Comparison of ENCODE assay signal across 28 cellular contexts in genomic region chr5:94031631-94032030, GRCh38.
DNase-seq lines count a peak whose midpoint lies in the region; ATAC-seq and TF ChIP-seq lines count a peak whose summit lies in the region.
"Had no signal": no experiment of that assay in that cellular context is flagged by ENCODE, and none has a peak within 500 bp of the region (broad histone marks: within the 10 kb centered on the region; RNA-seq: fewer than 3 reads in every experiment).

No MANE protein-coding gene starts in this region.

- H3K27me3 ChIP-seq in IMR-90 (ENCODE audit: control insufficient read depth, insufficient read depth, low read length), result no peaks in the 10 kb centered on the region
- H3K27me3 ChIP-seq: breast epithelium, esophagus squamous epithelium, heart left ventricle, uterus had no signal

- H3K14ac ChIP-seq in IMR-90 (replicated peaks; ENCODE audit: low read depth, low read length), result no peak overlapping the region

- no peak overlapping the region for H2AK5ac ChIP-seq in IMR-90 (ENCODE audit: low read depth, low read length)

- no peak overlapping the region for H3K23ac ChIP-seq in IMR-90 (ENCODE audit: low read depth, low read length)

- no peak overlapping the region for H3K18ac ChIP-seq in IMR-90 (ENCODE audit: low read depth, low read length)

- H2BK120ac ChIP-seq in IMR-90 (ENCODE audit: low read depth, low read length), result no peak overlapping the region

- H3K9ac ChIP-seq in IMR-90 (ENCODE audit: low read depth, low read length), result no peak overlapping the region

- no peak overlapping the region for H4K5ac ChIP-seq in IMR-90 (ENCODE audit: low read depth, low read length)

- H3K27ac ChIP-seq in IMR-90 (ENCODE audit: insufficient read depth, low read length), result no peak overlapping the region
- H3K27ac ChIP-seq: breast epithelium, coronary artery, esophagus squamous epithelium, heart left ventricle, SK-N-MC, skin epidermis, uterus had no signal

- no peak overlapping the region for H2AFZ ChIP-seq in IMR-90 (replicated peaks; ENCODE audit: low read length, poor library complexity)

- H3K79me1 ChIP-seq in IMR-90 (ENCODE audit: low read depth in 1 of 2, low read length in 2 of 2), result no peaks in the 10 kb centered on the region; a peak in 1 of 4 replicates

- TF ChIP-seq RAD21 in IMR-90 (IDR thresholded peaks at IDR 0.05; ENCODE audit: low read length), result no peak

- H3K4me1 ChIP-seq in IMR-90 (ENCODE audit: control insufficient read depth, insufficient read depth, low read length), result no peaks in the 10 kb centered on the region
- H3K4me1 ChIP-seq: breast epithelium, esophagus squamous epithelium, heart left ventricle, uterus had no signal

- H3K4me3 ChIP-seq in IMR-90 (ENCODE audit: insufficient read depth, low read depth, low read length), result no peak overlapping the region
- H3K4me3 ChIP-seq in fibroblast of mammary gland (ENCODE audit: control insufficient read depth, low read depth, low read length), result no peak overlapping the region
- H3K4me3 ChIP-seq in skeletal muscle cell (ENCODE audit: low read depth, low read length), result no peak overlapping the region
- H3K4me3 ChIP-seq: breast epithelium, coronary artery, esophagus squamous epithelium, heart left ventricle, SK-N-MC, skin epidermis, uterus had no signal

- H3K9me1 ChIP-seq in IMR-90 (ENCODE audit: insufficient read depth, low read length), result no peaks in the 10 kb centered on the region

- in situ Hi-C loops in IMR-90 (cut with MboI; ENCODE audit: low sequenced_read_pairs), result no loop called here

- no peak overlapping the region for H2BK15ac ChIP-seq in IMR-90 (ENCODE audit: low read depth, low read length)

- CTCF ChIA-PET in IMR-90 (lab: Yijun Ruan, JAX), result no interaction called here

- no peaks in the 10 kb centered on the region for H3K36me3 ChIP-seq in IMR-90 (ENCODE audit: control insufficient read depth, insufficient read depth, low read length)
- H3K36me3 ChIP-seq: breast epithelium, uterus had no signal

- DNase-seq in DMS79 (lab: John Stamatoyannopoulos, UW) (peak; percentile 60), IMR-90 (peak; percentile 7), fibroblast of mammary gland (ENCODE audit: low read depth) (peak; percentile 58), skeletal muscle cell (ENCODE audit: low read depth) (peak; percentile 22), NCI-H187 treated with DMSO at 0.1 percent for 48 hours (lab: John Stamatoyannopoulos, UW) (no peak)
- no peak for DNase-seq in stimulated activated naive CD4-positive, alpha-beta T cell treated with Interleukin-2 at 50 U/mL for 16 hours (lab: John Stamatoyannopoulos, UW)
- DNase-seq: activated CD8-positive, alpha-beta memory T cell treated with anti-CD3 and anti-CD28 coated beads for 24 hours; activated naive CD4-positive, alpha-beta T cell treated with Interleukin-2 at 50 U/mL for 16 hours; activated T-cell treated with anti-CD3 and anti-CD28 coated beads, Interleukin-2, amount 50 U/mL, for 48 hours; amniotic stem cell; CD4-positive, alpha-beta memory T cell; DMS 273 treated with DMSO at 0.1 percent for 48 hours; esophagus squamous epithelium; GF-D8; GOT3; heart left ventricle; mesendoderm; NCI-H1694 treated with DMSO at 0.1 percent for 48 hours; NCI-H226; NCI-H748 treated with DMSO at 0.1 percent for 48 hours; nucleus accumbens; RPMI8226; uterus had no signal

- dilution Hi-C loops in IMR-90 (cut with HindIII; ENCODE audit: low sequenced_read_pairs, unreplicated experiment), result no loop called here

- H3K4me2 ChIP-seq in IMR-90 (ENCODE audit: low read depth, low read length), result no peak overlapping the region

- ATAC-seq in IMR-90 (ENCODE audit: low read depth) (no peak), HG02981 (IDR thresholded peaks at IDR 0.05; ENCODE audit: unreplicated experiment) (no peak)
- ATAC-seq: heart left ventricle had no signal

- TF ChIP-seq CTCF in IMR-90 (conservative IDR thresholded peaks at IDR 0.05; ENCODE audit: low read depth, low read length) (no peak), fibroblast of mammary gland (conservative IDR thresholded peaks at IDR 0.05; ENCODE audit: control insufficient read depth, insufficient read depth, low read depth, low read length) (no peak)

- BruUV-seq in IMR-90 (replicated peaks; lab: Mats Ljungman, UMichigan), result no TSS peak

- no peaks in the 10 kb centered on the region for H3K9me3 ChIP-seq in IMR-90 (ENCODE audit: control insufficient read depth, insufficient read depth, low read length)
- H3K9me3 ChIP-seq: breast epithelium, esophagus squamous epithelium, heart left ventricle, uterus had no signal

- POLR2A ChIA-PET in IMR-90 (lab: Charles Lee; ENCODE audit: unreplicated experiment), result no interaction called here

- no peak overlapping the region for H3K4ac ChIP-seq in IMR-90 (ENCODE audit: low read depth, low read length)

- no peak overlapping the region for H3K56ac ChIP-seq in IMR-90 (ENCODE audit: extremely low read depth, insufficient read depth, low read length)

- TF ChIP-seq POLR2A in IMR-90 (IDR thresholded peaks at IDR 0.05; ENCODE audit: low read depth, low read length), result no peak

- H4K20me1 ChIP-seq in IMR-90 (ENCODE audit: insufficient read depth, low read length), result no peaks in the 10 kb centered on the region

- H4K8ac ChIP-seq in IMR-90 (ENCODE audit: low read depth in 2 of 2, low read length in 2 of 2), result no peak overlapping the region

- intact Hi-C loops in IMR-90 (cut with micrococcal nuclease), result no loop called here

- no peak overlapping the region for H2BK20ac ChIP-seq in IMR-90 (ENCODE audit: low read depth, low read length)

- H4K91ac ChIP-seq in IMR-90 (ENCODE audit: insufficient read depth, low read depth, low read length), result no peak overlapping the region

- H2AK9ac ChIP-seq in IMR-90 (replicated peaks; ENCODE audit: low read depth, low read length, poor library complexity), result no peak overlapping the region

- H2BK5ac ChIP-seq in IMR-90 (ENCODE audit: low read depth, low read length, poor library complexity, severe bottlenecking), result no peak overlapping the region

TF ChIP-seq in IMR-90, 13 proteins besides CTCF, POLR2A, EP300 and RAD21:
- TF ChIP-seq, protein P1, sequence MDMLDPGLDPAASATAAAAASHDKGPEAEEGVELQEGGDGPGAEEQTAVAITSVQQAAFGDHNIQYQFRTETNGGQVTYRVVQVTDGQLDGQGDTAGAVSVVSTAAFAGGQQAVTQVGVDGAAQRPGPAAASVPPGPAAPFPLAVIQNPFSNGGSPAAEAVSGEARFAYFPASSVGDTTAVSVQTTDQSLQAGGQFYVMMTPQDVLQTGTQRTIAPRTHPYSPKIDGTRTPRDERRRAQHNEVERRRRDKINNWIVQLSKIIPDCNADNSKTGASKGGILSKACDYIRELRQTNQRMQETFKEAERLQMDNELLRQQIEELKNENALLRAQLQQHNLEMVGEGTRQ (IDR thresholded peaks at IDR 0.05; ENCODE audit: low read depth, low read length), result no peak
- TF ChIP-seq RFX5 (IDR thresholded peaks at IDR 0.05; ENCODE audit: low read depth, low read length), result no peak
- no peak for TF ChIP-seq FOS (IDR thresholded peaks at IDR 0.05; ENCODE audit: low read depth, low read length)
- no peak for TF ChIP-seq SMC3 (IDR thresholded peaks at IDR 0.05; ENCODE audit: low read depth, low read length)
- TF ChIP-seq NFE2L2 (IDR thresholded peaks at IDR 0.05; ENCODE audit: low read depth, low read length), result no peak
- no peak for TF ChIP-seq BHLHE40 (IDR thresholded peaks at IDR 0.05; ENCODE audit: low read depth, low read length)
- TF ChIP-seq MXI1 (IDR thresholded peaks at IDR 0.05; ENCODE audit: borderline replicate concordance, low read depth, low read length), result no peak
- TF ChIP-seq RCOR1 (IDR thresholded peaks at IDR 0.05; ENCODE audit: insufficient replicate concordance, low read length), result no peak
- no peak for TF ChIP-seq CEBPB (IDR thresholded peaks at IDR 0.05; ENCODE audit: low read depth, low read length)
- TF ChIP-seq MAZ (IDR thresholded peaks at IDR 0.05; ENCODE audit: borderline replicate concordance, low read depth, low read length), result no peak
- TF ChIP-seq MAFK (IDR thresholded peaks at IDR 0.05; ENCODE audit: low read depth, low read length), result no peak
- TF ChIP-seq CHD1 (IDR thresholded peaks at IDR 0.05; ENCODE audit: low read depth, low read length), result no peak
- no peak for TF ChIP-seq ELK1 (IDR thresholded peaks at IDR 0.05; ENCODE audit: borderline replicate concordance, low read depth, low read length)

Comparison
In these comparisons a context has a peak if more than half of its experiments do, and no peak if none do; other contexts are left out.
1. DNase-seq: peak in DMS79 (single experiment), IMR-90 (single experiment), fibroblast of mammary gland (single experiment) and skeletal muscle cell (single experiment); none in stimulated activated naive CD4-positive, alpha-beta T cell treated with Interleukin-2 at 50 U/mL for 16 hours (single experiment) and NCI-H187 treated with DMSO at 0.1 percent for 48 hours (single experiment).